In genomic region chr9:106421772-106422171, GRCh38 we compare ENCODE assay signal across 12 cellular contexts.
DNase-seq lines count a peak whose midpoint lies in the region; ATAC-seq, FAIRE-seq and TF ChIP-seq lines count a peak whose summit lies in the region.
"Had no signal": no experiment of that assay in that cellular context is flagged by ENCODE, and none has a peak within 500 bp of the region (broad histone marks: within the 10 kb centered on the region; RNA-seq: fewer than 3 reads in every experiment).

No MANE protein-coding gene starts in this region.

- ATAC-seq in GM18505 (IDR thresholded peaks at IDR 0.05; ENCODE audit: unreplicated experiment) (peak; percentile 43), GM21529 (IDR thresholded peaks at IDR 0.05; ENCODE audit: unreplicated experiment) (peak; percentile 47), HG03354 (IDR thresholded peaks at IDR 0.05; ENCODE audit: poor library complexity, severe bottlenecking, unreplicated experiment) (peak; percentile 69), GM19324 (IDR thresholded peaks at IDR 0.05; ENCODE audit: low FRiP score, unreplicated experiment) (no peak)
- ATAC-seq: right lobe of liver had no signal

- no peaks in the 10 kb centered on the region for H3K27me3 ChIP-seq in bronchial epithelial cell (ENCODE audit: control insufficient read depth, insufficient read depth, low read length)
- H3K27me3 ChIP-seq: right lobe of liver had no signal

- no peak for FAIRE-seq in bronchial epithelial cell (lab: Jason Lieb, UNC)

- TF ChIP-seq CTCF in bronchial epithelial cell (IDR thresholded peaks at IDR 0.05; ENCODE audit: insufficient read depth, low read length, severe bottlenecking): no peak
- no peak for TF ChIP-seq CTCF in lower leg skin (IDR thresholded peaks at IDR 0.05)

- intact Hi-C loops in lower leg skin (cut with DNase I; ENCODE audit: low total_unique reads): no loop called here

- no peaks in the 10 kb centered on the region for H3K4me1 Mint-ChIP-seq in activated T-cell treated with anti-CD3 and anti-CD28 coated beads, Interleukin-2, amount 50 U/mL, for 24 hours (ENCODE audit: low read depth)
- H3K4me1 Mint-ChIP-seq: CD4-positive, CD25-positive, alpha-beta regulatory T cell had no signal

- H3K36me3 ChIP-seq in bronchial epithelial cell (ENCODE audit: control insufficient read depth, insufficient read depth, low read length): no peaks in the 10 kb centered on the region
- H3K36me3 ChIP-seq: right lobe of liver had no signal

- H3K27me3 Mint-ChIP-seq in activated T-cell treated with anti-CD3 and anti-CD28 coated beads, Interleukin-2, amount 50 U/mL, for 24 hours: no peaks in the 10 kb centered on the region
- H3K27me3 Mint-ChIP-seq: CD4-positive, CD25-positive, alpha-beta regulatory T cell had no signal

- H3K9me3 Mint-ChIP-seq in activated T-cell treated with anti-CD3 and anti-CD28 coated beads, Interleukin-2, amount 50 U/mL, for 24 hours: peaks cover 6% of the 10 kb centered on the region

- TF ChIP-seq POLR2A in GM18505 (IDR thresholded peaks at IDR 0.05; ENCODE audit: borderline replicate concordance, extremely low read depth, insufficient read depth, insufficient read length): no peak
- no peak for TF ChIP-seq POLR2A in lower leg skin (IDR thresholded peaks at IDR 0.05)

- H3K4me3 Mint-ChIP-seq in activated T-cell treated with anti-CD3 and anti-CD28 coated beads, Interleukin-2, amount 50 U/mL, for 24 hours: no peak overlapping the region
- H3K4me3 Mint-ChIP-seq: CD4-positive, CD25-positive, alpha-beta regulatory T cell had no signal

- DNase-seq in bronchial epithelial cell (ENCODE audit: low read depth) (peak; percentile 73), lower leg skin (ENCODE audit: low spot score in 2 of 2) (no peak), NCI-H2196 (lab: John Stamatoyannopoulos, UW; ENCODE audit: unreplicated experiment) (no peak)
- no peak for DNase-seq in activated T-cell treated with anti-CD3 and anti-CD28 coated beads, Interleukin-2, amount 50 U/mL, for 24 hours
- DNase-seq: activated gamma-delta T cell treated with Interleukin-2 at 50 U/mL for 16 hours; CD4-positive, CD25-positive, alpha-beta regulatory T cell; NCI-H1436; right lobe of liver had no signal

- no peak overlapping the region for H3K27ac Mint-ChIP-seq in activated T-cell treated with anti-CD3 and anti-CD28 coated beads, Interleukin-2, amount 50 U/mL, for 24 hours
- H3K27ac Mint-ChIP-seq: CD4-positive, CD25-positive, alpha-beta regulatory T cell had no signal

- 70 to 86% methylated on average over 3 of the region's 3 CpGs for WGBS in lower leg skin, 2 donors

- H3K4me3 ChIP-seq in bronchial epithelial cell (ENCODE audit: low read depth, low read length) (no peak overlapping the region), lower leg skin (ENCODE audit: low read depth, poor library complexity, severe bottlenecking) (no peak overlapping the region)
- H3K4me3 ChIP-seq: right lobe of liver had no signal

- no peaks in the 10 kb centered on the region for H3K36me3 Mint-ChIP-seq in activated T-cell treated with anti-CD3 and anti-CD28 coated beads, Interleukin-2, amount 50 U/mL, for 24 hours (ENCODE audit: low read depth)
- H3K36me3 Mint-ChIP-seq: CD4-positive, CD25-positive, alpha-beta regulatory T cell had no signal
